In genomic region chr21:33998402-33998801, GRCh38 we compare ENCODE assay signal across 21 cellular contexts.
DNase-seq lines count a peak whose midpoint lies in the region; ATAC-seq and TF ChIP-seq lines count a peak whose summit lies in the region.
"Had no signal": no experiment of that assay in that cellular context is flagged by ENCODE, and none has a peak within 500 bp of the region (broad histone marks: within the 10 kb centered on the region; RNA-seq: fewer than 3 reads in every experiment).

No MANE protein-coding gene starts in this region.

- H3K4me3 Mint-ChIP-seq in stimulated activated naive CD8-positive, alpha-beta T cell treated with anti-CD3 and anti-CD28 coated beads, Interleukin-15, amount 100 ng/mL, for 72 hours: no peak overlapping the region
- H3K4me3 Mint-ChIP-seq: activated naive CD4-positive, alpha-beta T cell treated with anti-CD3 and anti-CD28 coated beads for 36 hours; CD14-positive monocyte had no signal

- CTCF ChIA-PET in GM10248 (lab: Yijun Ruan, JAX): interaction anchor here (0.9 to 1.8 kb wide), 3 partner anchors 9 to 19 kb away, joined by 3 to 6 read pairs (median 3); no protein-coding TSS in a partner anchor

- DNase-seq in stimulated activated naive CD8-positive, alpha-beta T cell treated with anti-CD3 and anti-CD28 coated beads, Interleukin-15, amount 100 ng/mL, for 72 hours: no peak
- no peak for DNase-seq in stimulated activated naive CD8-positive, alpha-beta T cell treated with anti-CD3 and anti-CD28 coated beads, Interleukin-15, Interleukin-2, amounts not matched to agents 100 U/mL and 50 U/mL, for 24 hours
- DNase-seq in central memory CD4-positive, alpha-beta T cell: peak; percentile 10
- DNase-seq in GM10248 (ENCODE audit: extremely low spot score) (no peak), islet precursor cell (no peak), SKM-1 (lab: John Stamatoyannopoulos, UW; ENCODE audit: unreplicated experiment) (no peak)
- DNase-seq: activated naive CD4-positive, alpha-beta T cell treated with anti-CD3 and anti-CD28 coated beads for 36 hours; activated T-cell treated with anti-CD3 and anti-CD28 coated beads, Interleukin-2, amount 50 U/mL, for 1 hour; DMS 273 treated with DMSO at 0.1 percent for 48 hours; dorsolateral prefrontal cortex; head of caudate nucleus; NCI-H146; NCI-H510A treated with DMSO at 0.1 percent for 48 hours; NK-92 treated with Interleukin-12 subunit alpha and Interleukin-12 subunit beta, amount 100 ng/mL, for 24 hours; SHP77; sigmoid colon; stimulated activated CD4-positive, alpha-beta T cell treated with anti-CD3 and anti-CD28 coated beads, Interleukin-15, amount 100 ng/mL, for 24 hours; WERI-Rb-1 had no signal

- no peak for TF ChIP-seq CTCF in GM10248 (IDR thresholded peaks at IDR 0.05; ENCODE audit: control extremely low read depth, extremely low read depth, low read depth, missing control alignments)

- peaks cover 30% of the 10 kb centered on the region for H3K4me1 Mint-ChIP-seq in stimulated activated naive CD8-positive, alpha-beta T cell treated with anti-CD3 and anti-CD28 coated beads, Interleukin-15, amount 100 ng/mL, for 72 hours

- H3K9me3 Mint-ChIP-seq in stimulated activated naive CD8-positive, alpha-beta T cell treated with anti-CD3 and anti-CD28 coated beads, Interleukin-15, amount 100 ng/mL, for 72 hours: peaks cover 14 to 18% of the 10 kb centered on the region in 2 donors

- POLR2A ChIA-PET in GM10248 (lab: Yijun Ruan, JAX): no interaction called here

- no peak overlapping the region for H3K27ac Mint-ChIP-seq in stimulated activated naive CD8-positive, alpha-beta T cell treated with anti-CD3 and anti-CD28 coated beads, Interleukin-15, amount 100 ng/mL, for 72 hours
- H3K27ac Mint-ChIP-seq: activated naive CD4-positive, alpha-beta T cell treated with anti-CD3 and anti-CD28 coated beads for 36 hours had no signal

- ATAC-seq in stimulated activated naive CD8-positive, alpha-beta T cell treated with anti-CD3 and anti-CD28 coated beads, Interleukin-15, amount 100 ng/mL, for 72 hours: peak; percentile 12
- no peak for ATAC-seq in stimulated activated naive CD8-positive, alpha-beta T cell treated with anti-CD3 and anti-CD28 coated beads, Interleukin-15, Interleukin-2, amounts not matched to agents 100 U/mL and 50 U/mL, for 24 hours
- ATAC-seq in SK-N-SH treated with all-trans-retinoic acid at 6 μM for 48 hours (0 out of 3 replicates have a peak, but pooled peaks have one; percentile 26), HG03097 (IDR thresholded peaks at IDR 0.05; ENCODE audit: low FRiP score, unreplicated experiment) (no peak)

- no peaks in the 10 kb centered on the region for H3K27me3 Mint-ChIP-seq in stimulated activated naive CD8-positive, alpha-beta T cell treated with anti-CD3 and anti-CD28 coated beads, Interleukin-15, amount 100 ng/mL, for 72 hours

TF ChIP-seq in SK-N-SH treated with all-trans-retinoic acid at 6 μM for 48 hours, 23 proteins besides CTCF, POLR2A, EP300 and RAD21:
- TF ChIP-seq, protein P1, sequence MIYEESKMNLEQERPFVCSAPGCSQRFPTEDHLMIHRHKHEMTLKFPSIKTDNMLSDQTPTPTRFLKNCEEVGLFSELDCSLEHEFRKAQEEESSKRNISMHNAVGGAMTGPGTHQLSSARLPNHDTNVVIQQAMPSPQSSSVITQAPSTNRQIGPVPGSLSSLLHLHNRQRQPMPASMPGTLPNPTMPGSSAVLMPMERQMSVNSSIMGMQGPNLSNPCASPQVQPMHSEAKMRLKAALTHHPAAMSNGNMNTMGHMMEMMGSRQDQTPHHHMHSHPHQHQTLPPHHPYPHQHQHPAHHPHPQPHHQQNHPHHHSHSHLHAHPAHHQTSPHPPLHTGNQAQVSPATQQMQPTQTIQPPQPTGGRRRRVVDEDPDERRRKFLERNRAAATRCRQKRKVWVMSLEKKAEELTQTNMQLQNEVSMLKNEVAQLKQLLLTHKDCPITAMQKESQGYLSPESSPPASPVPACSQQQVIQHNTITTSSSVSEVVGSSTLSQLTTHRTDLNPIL (CRISPR knock-in tag; IDR thresholded peaks at IDR 0.05; ENCODE audit: low read depth): no peak
- TF ChIP-seq OSR1 (CRISPR knock-in tag; IDR thresholded peaks at IDR 0.05) (no peak), GLIS3 (CRISPR knock-in tag; IDR thresholded peaks at IDR 0.05) (no peak), TSHZ2 (CRISPR knock-in tag; IDR thresholded peaks at IDR 0.05) (no peak), BACH2 (CRISPR knock-in tag; IDR thresholded peaks at IDR 0.05; ENCODE audit: borderline replicate concordance) (no peak), ZFP3 (CRISPR knock-in tag; IDR thresholded peaks at IDR 0.05) (no peak), ZFP30 (CRISPR knock-in tag; IDR thresholded peaks at IDR 0.05) (no peak), CSRNP3 (CRISPR knock-in tag; IDR thresholded peaks at IDR 0.05) (no peak), ARNTL (CRISPR knock-in tag; IDR thresholded peaks at IDR 0.05; ENCODE audit: borderline replicate concordance, low read depth) (no peak), CSDC2 (CRISPR knock-in tag; IDR thresholded peaks at IDR 0.05) (no peak), ESRRG (CRISPR knock-in tag; IDR thresholded peaks at IDR 0.05) (no peak), RARB (CRISPR knock-in tag; IDR thresholded peaks at IDR 0.05) (no peak), ZNF70 (CRISPR knock-in tag; IDR thresholded peaks at IDR 0.05) (no peak), POU6F1 (CRISPR knock-in tag; IDR thresholded peaks at IDR 0.05; ENCODE audit: borderline replicate concordance, low read depth) (no peak), ZNF8 (CRISPR knock-in tag; IDR thresholded peaks at IDR 0.05) (no peak)
- TF ChIP-seq, protein P2, sequence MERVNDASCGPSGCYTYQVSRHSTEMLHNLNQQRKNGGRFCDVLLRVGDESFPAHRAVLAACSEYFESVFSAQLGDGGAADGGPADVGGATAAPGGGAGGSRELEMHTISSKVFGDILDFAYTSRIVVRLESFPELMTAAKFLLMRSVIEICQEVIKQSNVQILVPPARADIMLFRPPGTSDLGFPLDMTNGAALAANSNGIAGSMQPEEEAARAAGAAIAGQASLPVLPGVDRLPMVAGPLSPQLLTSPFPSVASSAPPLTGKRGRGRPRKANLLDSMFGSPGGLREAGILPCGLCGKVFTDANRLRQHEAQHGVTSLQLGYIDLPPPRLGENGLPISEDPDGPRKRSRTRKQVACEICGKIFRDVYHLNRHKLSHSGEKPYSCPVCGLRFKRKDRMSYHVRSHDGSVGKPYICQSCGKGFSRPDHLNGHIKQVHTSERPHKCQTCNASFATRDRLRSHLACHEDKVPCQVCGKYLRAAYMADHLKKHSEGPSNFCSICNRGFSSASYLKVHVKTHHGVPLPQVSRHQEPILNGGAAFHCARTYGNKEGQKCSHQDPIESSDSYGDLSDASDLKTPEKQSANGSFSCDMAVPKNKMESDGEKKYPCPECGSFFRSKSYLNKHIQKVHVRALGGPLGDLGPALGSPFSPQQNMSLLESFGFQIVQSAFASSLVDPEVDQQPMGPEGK (CRISPR knock-in tag; IDR thresholded peaks at IDR 0.05; ENCODE audit: borderline replicate concordance): no peak

Comparison
In these comparisons a context has a peak if more than half of its experiments do, and no peak if none do; other contexts are left out.
1. ATAC-seq: peak in stimulated activated naive CD8-positive, alpha-beta T cell treated with anti-CD3 and anti-CD28 coated beads, Interleukin-15, amount 100 ng/mL, for 72 hours (single experiment) and SK-N-SH treated with all-trans-retinoic acid at 6 μM for 48 hours (single experiment); none in stimulated activated naive CD8-positive, alpha-beta T cell treated with anti-CD3 and anti-CD28 coated beads, Interleukin-15, Interleukin-2, amounts not matched to agents 100 U/mL and 50 U/mL, for 24 hours (single experiment) and HG03097 (single experiment).